Comparison of ENCODE assay signal across 7 cellular contexts in the genomic region with DNA sequence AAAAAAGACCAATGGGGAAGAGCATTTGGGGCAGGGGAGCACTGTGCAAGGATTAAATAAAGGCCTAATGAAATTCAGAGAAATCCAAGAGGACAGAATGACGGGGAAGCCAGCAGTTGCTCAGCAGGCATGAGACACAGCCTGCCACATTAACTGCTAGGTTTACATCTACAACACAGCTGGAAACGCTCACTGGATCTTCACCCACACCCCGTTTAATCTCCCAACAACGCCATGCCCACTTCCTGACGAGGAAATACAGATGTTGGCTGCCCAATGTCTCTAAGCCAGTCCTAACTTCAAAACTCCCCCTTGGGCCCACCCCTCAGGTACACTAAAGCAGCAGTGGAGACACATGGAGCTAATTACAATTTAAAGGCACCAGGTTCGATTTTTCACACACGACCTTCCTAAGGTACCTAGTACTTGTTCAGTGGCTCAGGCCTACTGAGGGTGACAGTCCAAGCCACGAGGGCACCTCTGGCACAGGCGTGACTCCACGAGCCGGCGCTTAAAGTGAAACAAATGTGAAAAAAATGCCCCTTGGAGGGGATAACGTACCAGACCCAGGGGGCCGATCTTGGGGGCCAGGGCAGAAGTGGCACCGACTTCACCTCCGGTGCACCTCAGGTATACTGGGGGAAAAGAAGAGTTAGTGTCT. TPM values are rescaled to one million over a fixed set of nuclear protein-coding genes. Genes with fewer than 3 reads are reported as not detected.
DNase-seq lines count a peak whose midpoint lies in the region; ATAC-seq, FAIRE-seq and TF ChIP-seq lines count a peak whose summit lies in the region.

No MANE protein-coding gene starts in this region.

- DNase-seq in GM12891 (ENCODE audit: insufficient read length, low spot score) (no peak), MG63 (no peak), cardiac fibroblast (ENCODE audit: low read depth in 2 of 2) (peak; percentile 43 to 49), right lobe of liver (peak in 1 of 3 donors; percentile 27), tibial artery (no peak), GM19238 (ENCODE audit: insufficient read length, low spot score) (no peak)

- H3K4me3 ChIP-seq in MG63 (peak overlapping the region; percentile 85), cardiac fibroblast (replicated peaks in 1 of 2; ENCODE audit: low read depth in 2 of 2, low read length in 2 of 2) (peak overlapping the region; percentile 74 to 85), right lobe of liver (peak overlapping the region; percentile 89 to 93 (median 92)), tibial artery (peak overlapping the region; percentile 70 to 89)

- no peaks in the 10 kb centered on the region; the same call in 1 of the 2 replicates for H3K27me3 ChIP-seq in MG63
- no peaks in the 10 kb centered on the region for H3K27me3 ChIP-seq in right lobe of liver
- no peaks in the 10 kb centered on the region for H3K27me3 ChIP-seq in tibial artery

- TF ChIP-seq CTCF in cardiac fibroblast (IDR thresholded peaks at IDR 0.05; ENCODE audit: low read depth, low read length) (no peak), right lobe of liver (IDR thresholded peaks at IDR 0.05) (no peak), tibial artery (IDR thresholded peaks at IDR 0.05) (no peak)

- ATAC-seq in right lobe of liver: peak in 2 of 4 donors; percentile 0 to 1
- no peak for ATAC-seq in GM21447 (IDR thresholded peaks at IDR 0.05; ENCODE audit: unreplicated experiment)

- TF ChIP-seq POLR2A in GM12891 (IDR thresholded peaks at IDR 0.05; ENCODE audit: low read depth, low read length) (no peak; the same call in 1 of the 2 replicates), right lobe of liver (IDR thresholded peaks at IDR 0.05) (no peak)

- H3K36me3 ChIP-seq in MG63 (peaks cover 62% of the 10 kb centered on the region), right lobe of liver (peaks cover 5 to 32% (median 21%) of the 10 kb centered on the region in 4 donors), tibial artery (peaks cover 38 to 51% (median 48%) of the 10 kb centered on the region in 3 donors)

- H3K9me3 ChIP-seq in MG63 (no peaks in the 10 kb centered on the region), right lobe of liver (no peaks in the 10 kb centered on the region), tibial artery (no peaks in the 10 kb centered on the region)

- intact Hi-C loops in right lobe of liver (cut with DNase I) (no loop called here), tibial artery (cut with DNase I; ENCODE audit: low total_unique reads) (no loop called here)

- H3K27ac ChIP-seq in right lobe of liver: peak overlapping the region; percentile 87 to 93 (median 90)
- peak overlapping the region; percentile 89 to 97 for H3K27ac ChIP-seq in tibial artery

- peak; percentile 40 for FAIRE-seq in GM12891 (lab: Jason Lieb, UNC)

- 2% methylated on average over 14 of the region's 16 CpGs for WGBS in right lobe of liver (ENCODE audit: insufficient coverage, low coverage, low lambda C conversion rate, missing lambda C conversion rate)

- H3K4me1 ChIP-seq in right lobe of liver: peaks cover 0 to 50% (median 13%) of the 10 kb centered on the region in 4 donors
- H3K4me1 ChIP-seq in tibial artery: peaks cover 0 to 35% (median 30%) of the 10 kb centered on the region in 4 donors

TF ChIP-seq in GM12891, 5 proteins besides CTCF, POLR2A, EP300 and RAD21:
- TF ChIP-seq POLR2AphosphoS5 (IDR thresholded peaks at IDR 0.05; ENCODE audit: low read depth, low read length) (no peak), PAX5 (IDR thresholded peaks at IDR 0.05; ENCODE audit: insufficient read depth, low read length, severe bottlenecking) (no peak), TAF1 (IDR thresholded peaks at IDR 0.05; ENCODE audit: low read depth, low read length) (0 out of 2 replicates have a peak, but pooled peaks have one; percentile 9), SPI1 (IDR thresholded peaks at IDR 0.05; ENCODE audit: low read depth, low read length) (no peak), POU2F2 (IDR thresholded peaks at IDR 0.05; ENCODE audit: low read depth, low read length) (no peak)

RNA-seq across cellular contexts. Expression of gene RPL12, which starts 0.9 kb away (rescaled TPM):
- 4,932 TPM for polyA plus RNA-seq in GM12891 (2012; ENCODE audit: low read depth, missing spikeins)
- 2,095 and 2,469 TPM in 2 replicates for total RNA-seq in MG63 (2014; rRNA removed; shearing (Covaris generic); ENCODE audit: low replicate concordance)
- 100 to 1,000 TPM; 271 to 907 (median 364) TPM for total RNA-seq in right lobe of liver

RNA-seq across cellular contexts. Expression of gene LRSAM1, which starts 1.0 kb away (rescaled TPM):
- 13.1 TPM for polyA plus RNA-seq in GM12891 (2012; ENCODE audit: low read depth, missing spikeins)
- 8.3 and 21.6 TPM in 2 replicates for total RNA-seq in MG63 (2014; rRNA removed; shearing (Covaris generic); ENCODE audit: low replicate concordance)
- total RNA-seq in right lobe of liver: 10 to 100 TPM in 5 of 6 experiments, 1 to 10 TPM in 1; 9.4 to 13.3 (median 12.1) TPM

RNA-seq across cellular contexts. Expression of gene ZNF79, which starts 26.1 kb away (rescaled TPM):
- polyA plus RNA-seq in GM12891 (2012; ENCODE audit: low read depth, missing spikeins): 4.2 TPM
- total RNA-seq in MG63 (2014; rRNA removed; shearing (Covaris generic); ENCODE audit: low replicate concordance): 3.3 and 4.4 TPM in 2 replicates
- total RNA-seq in right lobe of liver: 1 to 10 TPM; 2.5 to 4.6 (median 3.5) TPM

RNA-seq across cellular contexts. Expression of gene SLC2A8, which starts 53.3 kb away (rescaled TPM):
- polyA plus RNA-seq in GM12891 (2012; ENCODE audit: low read depth, missing spikeins): 2.9 TPM
- total RNA-seq in MG63 (2014; rRNA removed; shearing (Covaris generic); ENCODE audit: low replicate concordance): 10.8 and 14.2 TPM in 2 replicates
- 10 to 100 TPM; 16.2 to 25.0 (median 18.8) TPM for total RNA-seq in right lobe of liver

Comparison
In these comparisons a context has a peak if more than half of its experiments do, and no peak if none do; other contexts are left out.
1. DNase-seq: peak in cardiac fibroblast (2 of 2); none in GM12891 (single experiment), MG63 (single experiment), tibial artery (0 of 2) and GM19238 (single experiment).
2. Peak in every context shown above with its lines, with median percentiles within 50 percentile points of each other: H3K4me3 ChIP-seq.